7 cellular contexts compared by ENCODE assay signal in the genomic region with DNA sequence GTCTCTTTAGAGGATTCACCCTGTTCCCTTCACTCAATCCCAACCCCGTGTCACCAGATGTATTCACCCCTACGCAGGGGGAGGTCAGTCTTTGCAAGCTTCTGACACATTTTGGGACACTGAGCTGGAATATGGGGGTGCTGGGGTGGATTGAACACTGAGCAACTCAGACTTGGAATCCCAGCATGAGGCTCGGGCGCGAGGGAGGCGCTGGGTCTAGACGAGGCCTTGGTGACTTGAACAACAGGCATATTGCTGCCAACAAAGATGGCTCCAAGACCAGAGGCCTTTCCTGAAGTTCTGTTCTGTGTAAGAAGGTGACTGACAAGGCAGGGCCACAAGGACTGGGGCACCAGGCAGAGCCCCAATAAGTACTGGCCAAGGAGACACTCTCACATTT. TPM values are rescaled to one million over a fixed set of nuclear protein-coding genes. Genes with fewer than 3 reads are reported as not detected.
"Had no signal": no experiment of that assay in that cellular context is flagged by ENCODE, and none has a peak within 500 bp of the region (broad histone marks: within the 10 kb centered on the region; RNA-seq: fewer than 3 reads in every experiment).

No MANE protein-coding gene starts in this region.

- H3K4me3 Mint-ChIP-seq: H9 had no signal

- H2AFZ ChIP-seq: GM23248 had no signal

- H3K4me1 Mint-ChIP-seq: H9 had no signal

- H3K27ac ChIP-seq: GM23248 had no signal

- H3K4me3 ChIP-seq: GM23248, K562 had no signal

- DNase-seq: GM23248, GOT3, H9, HCEC 1CT, IMR-90 had no signal

- H3K9me3 Mint-ChIP-seq: H9 had no signal

RNA-seq across cellular contexts. Expression of a gene that starts 3.0 kb away (rescaled TPM):
- total RNA-seq: GM23248, H9, HT-29, IMR-90, K562 had no signal

RNA-seq across cellular contexts. Expression of a gene that starts 15.4 kb away (rescaled TPM):
- total RNA-seq: GM23248, H9, HT-29, IMR-90, K562 had no signal

RNA-seq across cellular contexts. Expression of a gene that starts 36.6 kb away (rescaled TPM):
- total RNA-seq: GM23248, H9, HT-29, IMR-90, K562 had no signal
